ENCODE assay signal across 8 cellular contexts in the genomic region with DNA sequence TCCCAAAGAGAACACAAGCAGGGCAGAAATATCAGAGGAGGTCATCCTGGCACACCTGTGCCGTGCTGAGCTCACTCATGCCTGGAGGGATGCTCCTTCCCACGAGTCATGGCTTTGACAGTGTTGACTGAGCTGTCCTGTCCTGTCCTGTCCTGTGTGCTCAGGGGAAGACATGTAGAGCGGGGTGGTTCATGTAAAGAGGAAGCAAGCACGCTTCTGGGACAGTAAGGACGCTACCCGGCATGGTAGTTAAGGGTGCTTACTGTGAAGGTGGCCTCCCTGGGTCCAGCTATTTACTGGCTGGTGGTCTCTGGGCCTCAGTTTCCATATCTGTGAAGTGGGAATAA. TPM values are rescaled to one million over a fixed set of nuclear protein-coding genes. Genes with fewer than 3 reads are reported as not detected.
A peak's percentile ranks its signal among the peaks of the same experiment; 100 is the strongest.
DNase-seq lines count a peak whose midpoint lies in the region; ATAC-seq and TF ChIP-seq lines count a peak whose summit lies in the region.

No MANE protein-coding gene starts in this region.

- peak; percentile 35 for ATAC-seq in GM21717 (IDR thresholded peaks at IDR 0.05; ENCODE audit: unreplicated experiment)

- peaks cover 4% of the 10 kb centered on the region for H3K27me3 Mint-ChIP-seq in glutamatergic neuron (ENCODE audit: unreplicated experiment)

- peak overlapping the region; percentile 80 to 81 for H3K27ac ChIP-seq in uterus

- no peak for TF ChIP-seq CTCF in GM06990 (IDR thresholded peaks at IDR 0.05; ENCODE audit: insufficient read depth, low read length, poor library complexity, severe bottlenecking)
- no peak for TF ChIP-seq CTCF in glutamatergic neuron (IDR thresholded peaks at IDR 0.05; ENCODE audit: partially characterized antibody, unreplicated experiment)
- TF ChIP-seq CTCF in uterus (IDR thresholded peaks at IDR 0.05), result no peak

- peaks cover 19% of the 10 kb centered on the region for H3K9me3 Mint-ChIP-seq in glutamatergic neuron (ENCODE audit: unreplicated experiment)

- no peak overlapping the region for H3K4me3 Mint-ChIP-seq in glutamatergic neuron (ENCODE audit: unreplicated experiment)

- H3K27ac Mint-ChIP-seq in glutamatergic neuron (ENCODE audit: unreplicated experiment), result peak overlapping the region; percentile 28

- no peaks in the 10 kb centered on the region for H3K9me3 ChIP-seq in uterus

- peaks cover 21% of the 10 kb centered on the region for H3K4me1 Mint-ChIP-seq in glutamatergic neuron (ENCODE audit: low read depth, unreplicated experiment)

- no peak for TF ChIP-seq POLR2A in uterus (IDR thresholded peaks at IDR 0.05)

- no peaks in the 10 kb centered on the region for H3K27me3 ChIP-seq in GM06990 (replicated peaks; ENCODE audit: control insufficient read depth, insufficient read depth, low read length)
- no peaks in the 10 kb centered on the region for H3K27me3 ChIP-seq in uterus

- DNase-seq in GM06990 (ENCODE audit: extremely low read depth, insufficient read length), result no peak
- DNase-seq in RPMI8226, result peak; percentile 21
- no peak for DNase-seq in glutamatergic neuron
- no peak for DNase-seq in uterus
- DNase-seq in NCI-H510A (lab: John Stamatoyannopoulos, UW), result no peak
- DNase-seq in hippocampal formation (lab: John Stamatoyannopoulos, UW), result no peak
- DNase-seq in SHP77 treated with DMSO at 0.1 percent for 48 hours (lab: John Stamatoyannopoulos, UW), result no peak

- H3K36me3 Mint-ChIP-seq in glutamatergic neuron (ENCODE audit: unreplicated experiment), result peaks cover 11% of the 10 kb centered on the region

- H3K4me3 ChIP-seq in GM06990 (replicated peaks; ENCODE audit: low read depth, low read length) (peak overlapping the region; percentile 92), uterus (no peak overlapping the region)

- no peaks in the 10 kb centered on the region for H3K4me1 ChIP-seq in uterus

- H3K36me3 ChIP-seq in GM06990 (ENCODE audit: control insufficient read depth, insufficient read depth, low read length), result no peaks in the 10 kb centered on the region; the same call in none of the 2 replicates
- H3K36me3 ChIP-seq in uterus, result no peaks in the 10 kb centered on the region

- intact Hi-C loops in uterus (cut with DNase I; ENCODE audit: low total_unique reads), result no loop called here

RNA-seq across cellular contexts. Expression of a gene that starts 0.4 kb away (rescaled TPM):
- total RNA-seq in glutamatergic neuron (ENCODE audit: unreplicated experiment) (6.5 TPM), uterus (10 to 100 TPM in 3 of 4 donors, not detected in 1; 14.4 to 31.8 (median 15.2) TPM)
